19 cellular contexts compared by ENCODE assay signal in the genomic region with DNA sequence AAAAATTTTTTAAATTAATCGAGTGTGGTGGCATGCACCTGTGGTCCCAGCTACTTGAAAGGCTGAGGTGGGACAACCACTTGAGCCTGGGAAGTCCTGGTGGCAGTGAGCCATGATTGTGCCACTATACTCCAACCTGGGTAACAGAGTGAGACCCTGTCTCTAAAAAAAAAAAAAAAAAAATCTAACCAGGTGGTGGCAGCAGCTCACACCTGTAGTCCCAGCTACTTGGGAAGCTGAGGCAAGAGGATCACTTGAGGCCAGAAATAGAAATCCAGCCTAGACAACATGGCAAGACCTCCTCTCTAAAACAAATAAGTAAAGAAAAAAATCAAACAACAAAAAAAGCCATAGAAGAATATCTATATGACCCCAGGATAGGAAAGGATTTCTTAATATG.
"Had no signal": no experiment of that assay in that cellular context is flagged by ENCODE, and none has a peak within 500 bp of the region (broad histone marks: within the 10 kb centered on the region; RNA-seq: fewer than 3 reads in every experiment).

No MANE protein-coding gene starts in this region.

- H3K36me3 ChIP-seq: adrenal gland, esophagus muscularis mucosa, left ventricle myocardium inferior, pancreas, sigmoid colon, spleen, stomach, upper lobe of left lung had no signal

- ATAC-seq: activated CD8-positive, alpha-beta memory T cell treated with anti-CD3 and anti-CD28 coated beads, Interleukin-2, amount 10 ng/mL, durations not matched to agents 7 days and 5 days; pancreas had no signal

- H3K27ac ChIP-seq: adrenal gland, esophagus muscularis mucosa, left ventricle myocardium inferior, pancreas, sigmoid colon, spleen, stomach, testis, upper lobe of left lung had no signal

- DNase-seq: activated CD4-positive, alpha-beta memory T cell treated with anti-CD3 and anti-CD28 coated beads for 36 hours; activated effector memory CD4-positive, alpha-beta T cell treated with Interleukin-2 at 50 U/mL for 16 hours; activated naive CD4-positive, alpha-beta T cell treated with anti-CD3 and anti-CD28 coated beads, Interleukin-2, amount 50 U/mL, for 16 hours; activated T-cell treated with anti-CD3 and anti-CD28 coated beads, Interleukin-2, amount 50 U/mL, for 24 hours; adrenal gland; hypothalamus; left ventricle myocardium inferior; naive B cell; pancreas; sigmoid colon; spleen; stimulated activated CD4-positive, alpha-beta T cell treated with anti-CD3 and anti-CD28 coated beads, Interleukin-1b, Interleukin-23, amount 100 ng/mL, for 48 hours; stomach; T1000; testis; upper lobe of left lung had no signal

- H3K9me3 ChIP-seq: adrenal gland, esophagus muscularis mucosa, left ventricle myocardium inferior, pancreas, sigmoid colon, spleen, stomach, testis, upper lobe of left lung had no signal

- H3K4me1 ChIP-seq: pancreas had no signal

- H3K4me3 ChIP-seq: adrenal gland, esophagus muscularis mucosa, left ventricle myocardium inferior, pancreas, sigmoid colon, spleen, stomach, testis, upper lobe of left lung had no signal

- FAIRE-seq: endometrium, pancreas had no signal

- H3K27me3 ChIP-seq: adrenal gland, esophagus muscularis mucosa, pancreas, sigmoid colon, stomach, testis, upper lobe of left lung had no signal
